8 cellular contexts compared by ENCODE assay signal in the genomic region with DNA sequence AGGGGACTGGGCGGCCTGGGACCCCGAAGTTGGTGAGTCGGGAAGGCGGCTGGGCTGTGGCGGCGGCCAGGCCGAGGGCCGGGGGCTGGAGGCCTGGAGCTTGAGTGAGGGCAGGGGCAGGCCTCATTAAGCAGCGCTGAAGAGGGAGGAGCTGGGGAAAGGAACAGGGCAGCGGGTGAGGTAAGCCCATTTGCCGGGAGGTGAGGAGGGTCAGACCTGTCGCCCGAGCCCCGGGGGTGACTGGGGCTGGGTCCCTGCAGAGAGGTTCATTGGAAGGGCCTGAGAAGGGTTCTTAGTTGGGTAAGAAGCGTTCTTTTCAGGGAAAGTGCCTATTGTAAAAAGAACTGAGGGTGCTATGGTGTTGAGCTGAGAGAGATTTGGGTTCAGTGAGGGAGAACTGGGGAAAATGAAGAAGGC. TPM values are rescaled to one million over a fixed set of nuclear protein-coding genes. Genes with fewer than 3 reads are reported as not detected.
DNase-seq lines count a peak whose midpoint lies in the region; ATAC-seq and TF ChIP-seq lines count a peak whose summit lies in the region.

No MANE protein-coding gene starts in this region.

- peaks cover 55% of the 10 kb centered on the region for H3K79me2 ChIP-seq in hepatocyte

- peaks cover 32% of the 10 kb centered on the region for H4K20me1 ChIP-seq in hepatocyte (ENCODE audit: insufficient read depth, poor library complexity, severe bottlenecking)

- WGBS in adipose tissue, 3 donors: 1% methylated on average over 15 of the region's 15 CpGs
- WGBS in hepatocyte (ENCODE audit: low lambda C conversion rate, missing lambda C conversion rate): 1% methylated on average over 10 of the region's 15 CpGs

- ATAC-seq in HG02588 (IDR thresholded peaks at IDR 0.05; ENCODE audit: unreplicated experiment): peak; percentile 20

- H3K9me2 ChIP-seq in hepatocyte (replicated peaks; ENCODE audit: insufficient read depth): no peaks in the 10 kb centered on the region

- DNase-seq in NCI-H82 (lab: John Stamatoyannopoulos, UW) (peak; percentile 77), NCI-H82 treated with DMSO at 0.1 percent for 48 hours (lab: John Stamatoyannopoulos, UW; ENCODE audit: unreplicated experiment) (no peak), NCI-H2029 (lab: John Stamatoyannopoulos, UW) (peak; percentile 34), hepatocyte (ENCODE audit: low spot score) (peak; percentile 79), NCI-H2107 treated with DMSO at 0.1 percent for 48 hours (lab: John Stamatoyannopoulos, UW; ENCODE audit: unreplicated experiment) (no peak)

- H3K4me3 ChIP-seq in hepatocyte (peak overlapping the region; percentile 54), skeletal muscle satellite cell (ENCODE audit: low read length) (peak overlapping the region; percentile 94)

- H3K9me3 ChIP-seq in hepatocyte (ENCODE audit: low read depth) (no peaks in the 10 kb centered on the region), skeletal muscle satellite cell (replicated peaks; ENCODE audit: low read length) (no peaks in the 10 kb centered on the region)

- H3K27ac ChIP-seq in adipose tissue (ENCODE audit: low read depth, low read length) (peak overlapping the region; percentile 67), hepatocyte (peak overlapping the region; percentile 96)

- peak overlapping the region; percentile 99 for H3K9ac ChIP-seq in skeletal muscle satellite cell (ENCODE audit: low read depth, low read length)

- H3K36me3 ChIP-seq in hepatocyte (replicated peaks; ENCODE audit: insufficient read depth, low read depth) (no peaks in the 10 kb centered on the region), skeletal muscle satellite cell (ENCODE audit: insufficient read depth, low read length) (peaks cover 7% of the 10 kb centered on the region)

- H3K4me2 ChIP-seq in hepatocyte: peak overlapping the region; percentile 87
- peak overlapping the region; percentile 90 for H3K4me2 ChIP-seq in skeletal muscle satellite cell (ENCODE audit: low read length)

- H3K4me1 ChIP-seq in hepatocyte (ENCODE audit: insufficient read depth) (peaks cover 18% of the 10 kb centered on the region), skeletal muscle satellite cell (ENCODE audit: control insufficient read depth, insufficient read depth, low read length) (peaks cover 33% of the 10 kb centered on the region)

- no peak for TF ChIP-seq CTCF in hepatocyte (IDR thresholded peaks at IDR 0.05; ENCODE audit: poor library complexity)

- peak overlapping the region; percentile 50 for H2AFZ ChIP-seq in hepatocyte

- H3K27me3 ChIP-seq in hepatocyte: no peaks in the 10 kb centered on the region
- H3K27me3 ChIP-seq in skeletal muscle satellite cell (ENCODE audit: control insufficient read depth, insufficient read depth, low read length): no peaks in the 10 kb centered on the region

RNA-seq across cellular contexts. Expression of a gene that starts 0.4 kb away (rescaled TPM):
- 10 to 100 TPM; 28.5 to 66.8 (median 47.4) TPM for polyA plus RNA-seq in adipose tissue
- total RNA-seq in hepatocyte: 79.1 and 93.4 TPM in 2 replicates
- polyA plus RNA-seq in hepatocyte: 101 and 103 TPM in 2 replicates
- 44.6 and 45.9 TPM in 2 replicates for total RNA-seq in skeletal muscle satellite cell (2012; rRNA removed)

RNA-seq across cellular contexts. Expression of a gene that starts 7.7 kb away (rescaled TPM):
- 10 to 100 TPM in 2 of 3 donors, 1 to 10 TPM in 1; 9.2 to 20.8 (median 16.8) TPM for polyA plus RNA-seq in adipose tissue
- 26.6 and 31.1 TPM in 2 replicates for total RNA-seq in hepatocyte
- polyA plus RNA-seq in hepatocyte: 23.9 and 25.8 TPM in 2 replicates
- total RNA-seq in skeletal muscle satellite cell (2012; rRNA removed): 15.2 and 24.0 TPM in 2 replicates

RNA-seq across cellular contexts. Expression of a gene that starts 8.5 kb away (rescaled TPM):
- polyA plus RNA-seq in adipose tissue: 1 to 10 TPM in 2 of 3 donors, under 1 TPM in 1; 0.42 to 2.9 (median 1.7) TPM
- 8.6 and 15.3 TPM in 2 replicates for total RNA-seq in hepatocyte
- polyA plus RNA-seq in hepatocyte: 27.9 and 34.2 TPM in 2 replicates
- total RNA-seq in skeletal muscle satellite cell (2012; rRNA removed): 0.76 and 0.87 TPM in 2 replicates

RNA-seq across cellular contexts. Expression of a gene that starts 22.8 kb away (rescaled TPM):
- polyA plus RNA-seq in adipose tissue (10 to 100 TPM in 2 of 3 donors, 1 to 10 TPM in 1; 10.0 to 27.8 (median 15.7) TPM), hepatocyte (19.7 and 25.6 TPM in 2 replicates)
- total RNA-seq in hepatocyte: 26.9 and 30.2 TPM in 2 replicates
- total RNA-seq in skeletal muscle satellite cell (2012; rRNA removed): 8.5 and 12.9 TPM in 2 replicates

RNA-seq across cellular contexts. Expression of a gene that starts 43.4 kb away (rescaled TPM):
- 10 to 100 TPM; 16.9 to 21.4 (median 17.4) TPM for polyA plus RNA-seq in adipose tissue
- 25.3 and 27.0 TPM in 2 replicates for total RNA-seq in hepatocyte
- polyA plus RNA-seq in hepatocyte: 25.4 and 25.9 TPM in 2 replicates
- total RNA-seq in skeletal muscle satellite cell (2012; rRNA removed): 20.8 and 26.9 TPM in 2 replicates

Comparison
In these comparisons a context has a peak if more than half of its experiments do, and no peak if none do; other contexts are left out.
1. DNase-seq: peak in NCI-H82 (single experiment), NCI-H2029 (single experiment) and hepatocyte (single experiment); none in NCI-H82 treated with DMSO at 0.1 percent for 48 hours (single experiment) and NCI-H2107 treated with DMSO at 0.1 percent for 48 hours (single experiment).